Comparison of ENCODE assay signal across 15 cellular contexts in the genomic region with DNA sequence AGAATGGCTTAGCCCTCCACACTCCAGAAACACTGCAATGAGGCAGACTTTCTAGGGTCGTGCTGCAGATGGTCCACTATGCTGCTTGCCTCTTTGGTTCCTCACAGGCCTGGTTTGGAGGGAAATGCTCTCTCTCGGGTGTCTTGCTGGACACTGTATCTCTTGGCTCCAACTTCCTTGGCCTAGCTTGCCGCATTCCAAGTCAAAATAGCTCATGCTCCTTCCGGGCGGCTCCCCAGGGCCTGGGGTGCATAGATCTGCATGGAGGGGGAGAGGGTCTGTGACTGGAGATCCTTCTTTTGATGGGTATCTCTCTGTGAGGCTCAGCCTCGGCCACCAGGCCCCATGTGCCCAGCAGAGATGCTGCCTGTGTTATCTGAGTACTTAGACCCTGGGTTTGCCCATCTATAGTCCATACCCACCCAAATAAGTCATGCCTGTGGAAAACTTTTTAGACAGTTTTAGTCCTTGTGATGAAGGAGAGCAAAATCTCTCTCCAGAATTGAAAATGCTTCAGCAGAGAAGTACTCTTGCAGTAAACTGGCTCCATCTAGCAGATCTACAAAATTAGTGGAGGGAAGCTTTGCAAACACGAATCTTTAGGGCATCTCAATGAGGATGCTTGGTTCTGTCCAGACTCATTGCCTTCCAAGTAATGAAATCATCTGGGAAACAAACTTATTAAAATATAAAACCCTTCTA.
"Had no signal": no experiment of that assay in that cellular context is flagged by ENCODE, and none has a peak within 500 bp of the region (broad histone marks: within the 10 kb centered on the region; RNA-seq: fewer than 3 reads in every experiment).

No MANE protein-coding gene starts in this region.

- DNase-seq: effector memory CD8-positive, alpha-beta T cell; islet precursor cell; mesendoderm; naive B cell; spleen; stimulated activated CD4-positive, alpha-beta T cell treated with anti-CD3 and anti-CD28 coated beads, Interleukin-15, amount 100 ng/mL, for 24 hours; stimulated activated CD4-positive, alpha-beta T cell treated with anti-CD3 and anti-CD28 coated beads, Interleukin-1b, Interleukin-23, amount 100 ng/mL, for 48 hours; stimulated activated CD4-positive, alpha-beta T cell treated with anti-CD3 and anti-CD28 coated beads, Interleukin-4, amount 100 ng/mL, for 24 hours; trophoblast cell had no signal

- H3K27ac ChIP-seq: epithelial cell of prostate, esophagus muscularis mucosa, parathyroid adenoma, spleen had no signal

- H3K9ac ChIP-seq: parathyroid adenoma had no signal

- H3K4me1 ChIP-seq: parathyroid adenoma, spleen had no signal

- H3K27me3 ChIP-seq: esophagus muscularis mucosa, gastrocnemius medialis, spleen had no signal

- FAIRE-seq: urothelium cell line had no signal

- H3K9me3 ChIP-seq: esophagus muscularis mucosa, gastrocnemius medialis, spleen had no signal

- H3K36me3 ChIP-seq: esophagus muscularis mucosa, gastrocnemius medialis, spleen had no signal

- ATAC-seq: effector memory CD8-positive, alpha-beta T cell; stimulated activated memory B cell treated with anti-CD40 and anti-IgM and Interleukin-4, amounts not matched to agents 10 μg/mL and 1 μg/mL and 100 μg/mL, for 72 hours had no signal

- H3K4me3 ChIP-seq: esophagus muscularis mucosa, gastrocnemius medialis, spleen had no signal
